8 cellular contexts compared by ENCODE assay signal in genomic region chr10:37976091-37976879, GRCh38. TPM values are rescaled to one million over a fixed set of nuclear protein-coding genes. Genes with fewer than 3 reads are reported as not detected.
DNase-seq lines count a peak whose midpoint lies in the region; ATAC-seq and TF ChIP-seq lines count a peak whose summit lies in the region.

TSS of gene ZNF25 (minus strand) at chr10:37976647. CDS start at chr10:37971722, 4,925 bp downstream.

- H3K4me3 ChIP-seq in esophagus muscularis mucosa (peak within 1 kb of the TSS; percentile 77 to 97 (median 95)), muscle layer of duodenum (ENCODE audit: low read depth in 1 of 2, low read length in 2 of 2) (peak within 1 kb of the TSS; percentile 82 to 89)

- H3K36me3 Mint-ChIP-seq in activated T-cell treated with anti-CD3 and anti-CD28 coated beads, Interleukin-2, amount 50 U/mL, for 72 hours (ENCODE audit: insufficient read depth in 2 of 2), result peaks cover 0 to 3% of the 10 kb centered on the region in 2 donors

- H3K36me3 ChIP-seq in esophagus muscularis mucosa, result peaks cover 0 to 4% (median under 1%) of the 10 kb centered on the region in 4 donors
- H3K36me3 ChIP-seq in muscle layer of duodenum (ENCODE audit: control insufficient read depth in 1 of 2, insufficient read depth in 2 of 2, low read length in 2 of 2), result peaks cover 0 to 2% of the 10 kb centered on the region in 2 donors

- intact Hi-C loops in esophagus muscularis mucosa (cut with DNase I), result loop anchor here (1.0 kb wide), 1 partner anchor 119 kb away; the partner anchor contains the start of gene ZNF248

- under 1% methylated on average over 24 of the region's 66 CpGs for WGBS in esophagus muscularis mucosa

- H3K27me3 ChIP-seq in esophagus muscularis mucosa (no peaks in the 10 kb centered on the region), muscle layer of duodenum (ENCODE audit: low read depth, low read length) (no peaks in the 10 kb centered on the region)

- peaks cover 14% of the 10 kb centered on the region for H3K4me1 Mint-ChIP-seq in activated T-cell treated with anti-CD3 and anti-CD28 coated beads, Interleukin-2, amount 50 U/mL, for 72 hours (ENCODE audit: low read depth)

- peak; percentile 83 to 90 (median 88) for TF ChIP-seq CTCF in esophagus muscularis mucosa (IDR thresholded peaks at IDR 0.05)

- H3K4me1 ChIP-seq in esophagus muscularis mucosa (peaks cover 6 to 20% (median 18%) of the 10 kb centered on the region in 4 donors), muscle layer of duodenum (ENCODE audit: control insufficient read depth in 1 of 2, insufficient read depth in 2 of 2, low read length in 2 of 2) (peaks cover 0 to 10% of the 10 kb centered on the region in 2 donors)

- DNase-seq in DMS79 treated with DMSO at 0.1 percent for 48 hours (lab: John Stamatoyannopoulos, UW), result peak; percentile 87
- DNase-seq in KG1 (lab: John Stamatoyannopoulos, UW), result peak; percentile 93
- peak; percentile 94 to 96 for DNase-seq in activated T-cell treated with anti-CD3 and anti-CD28 coated beads, Interleukin-2, amount 50 U/mL, for 72 hours
- peak; percentile 100 for DNase-seq in esophagus muscularis mucosa (ENCODE audit: extremely low spot score)
- DNase-seq in stimulated activated CD8-positive, alpha-beta memory T cell treated with anti-CD3 and anti-CD28 coated beads, Interleukin-7, amount 100 ng/mL, for 4 hours (ENCODE audit: low read depth in 2 of 2), result peak; percentile 95 to 97

- peak within 1 kb of the TSS; percentile 98 for H3K27ac Mint-ChIP-seq in activated T-cell treated with anti-CD3 and anti-CD28 coated beads, Interleukin-2, amount 50 U/mL, for 72 hours

- TF ChIP-seq EP300 in esophagus muscularis mucosa (IDR thresholded peaks at IDR 0.05), result no peak

- peak within 1 kb of the TSS; percentile 96 to 99 (median 98) for H3K27ac ChIP-seq in esophagus muscularis mucosa (replicated peaks in 1 of 4)
- peak within 1 kb of the TSS; percentile 93 for H3K27ac ChIP-seq in muscle layer of duodenum (ENCODE audit: low read length)

- H3K27me3 Mint-ChIP-seq in activated T-cell treated with anti-CD3 and anti-CD28 coated beads, Interleukin-2, amount 50 U/mL, for 72 hours (ENCODE audit: low read depth), result no peaks in the 10 kb centered on the region

- peak within 1 kb of the TSS; percentile 90 to 98 for H3K4me3 Mint-ChIP-seq in activated T-cell treated with anti-CD3 and anti-CD28 coated beads, Interleukin-2, amount 50 U/mL, for 72 hours

- no peaks in the 10 kb centered on the region for H3K9me3 Mint-ChIP-seq in activated T-cell treated with anti-CD3 and anti-CD28 coated beads, Interleukin-2, amount 50 U/mL, for 72 hours

- H3K9me3 ChIP-seq in esophagus muscularis mucosa (no peaks in the 10 kb centered on the region), muscle layer of duodenum (ENCODE audit: control insufficient read depth in 1 of 2, low read length in 2 of 2) (no peaks in the 10 kb centered on the region)

- TF ChIP-seq POLR2A in esophagus muscularis mucosa (IDR thresholded peaks at IDR 0.05; ENCODE audit: low read depth), result peak; percentile 73

- peak; percentile 98 for ATAC-seq in GM21723 (IDR thresholded peaks at IDR 0.05; ENCODE audit: unreplicated experiment)
- peak; percentile 96 for ATAC-seq in activated T-cell treated with anti-CD3 and anti-CD28 coated beads, Interleukin-2, amount 50 U/mL, for 72 hours (replicated peaks in 1 of 2)

TF ChIP-seq in PFSK-1, 5 proteins besides CTCF, POLR2A, EP300 and RAD21:
- peak; percentile 64 for TF ChIP-seq POLR2AphosphoS5 (IDR thresholded peaks at IDR 0.05; ENCODE audit: low read depth, low read length)
- TF ChIP-seq SIN3A (IDR thresholded peaks at IDR 0.05; ENCODE audit: borderline replicate concordance, insufficient read depth, low read length), result no peak
- peak; percentile 14 for TF ChIP-seq FOXP2 (optimal IDR thresholded peaks at IDR 0.05; ENCODE audit: borderline replicate concordance, extremely low read depth, extremely low read length, insufficient read depth)
- peak; percentile 14; the same call in 1 of the 2 replicates for TF ChIP-seq TAF1 (IDR thresholded peaks at IDR 0.05; ENCODE audit: borderline replicate concordance, insufficient read depth, low read length)

RNA-seq across cellular contexts. Expression of gene ZNF25, which starts in this region (rescaled TPM):
- polyA plus RNA-seq in PFSK-1 (2012; ENCODE audit: insufficient read length, low read depth), result 1.9 TPM
- total RNA-seq in activated T-cell treated with anti-CD3 and anti-CD28 coated beads, Interleukin-2, amount 50 U/mL, for 72 hours, result 1 to 10 TPM; 6.8 to 7.5 TPM
- 10 to 100 TPM; 16.4 to 24.5 (median 19.6) TPM for total RNA-seq in esophagus muscularis mucosa

Comparison
In these comparisons a context has a peak if more than half of its experiments do, and no peak if none do; other contexts are left out.
1. Peak in every context shown above with its lines: DNase-seq, ATAC-seq, H3K4me3 ChIP-seq and H3K27ac ChIP-seq.